16 cellular contexts compared by ENCODE assay signal in genomic region chr2:72204782-72205545, GRCh38. TPM values are rescaled to one million over a fixed set of nuclear protein-coding genes. Genes with fewer than 3 reads are reported as not detected.
DNase-seq lines count a peak whose midpoint lies in the region; ATAC-seq and TF ChIP-seq lines count a peak whose summit lies in the region.
"Had no signal": no experiment of that assay in that cellular context is flagged by ENCODE, and none has a peak within 500 bp of the region (broad histone marks: within the 10 kb centered on the region; RNA-seq: fewer than 3 reads in every experiment).

No MANE protein-coding gene starts in this region.

- intact Hi-C loops in mucosa of descending colon (cut with DNase I, micrococcal nuclease) = no loop called here
- intact Hi-C loops in transverse colon (cut with DNase I; ENCODE audit: low total_unique reads) = no loop called here

- H3K27me3 ChIP-seq in brain microvascular endothelial cell (replicated peaks) = no peaks in the 10 kb centered on the region
- H3K27me3 ChIP-seq in gastroesophageal sphincter = no peaks in the 10 kb centered on the region
- no peaks in the 10 kb centered on the region for H3K27me3 ChIP-seq in transverse colon
- H3K27me3 ChIP-seq: tibial artery had no signal

- peak; percentile 4 for DNase-seq in brain microvascular endothelial cell
- DNase-seq in mucosa of descending colon = no peak
- DNase-seq in transverse colon = no peak
- DNase-seq in A172 (ENCODE audit: low spot score) = no peak
- no peak for DNase-seq in NOMO-1 treated with dmso at 0.1 percent for 144 hours (lab: John Stamatoyannopoulos, UW; ENCODE audit: unreplicated experiment)
- no peak for DNase-seq in nucleus accumbens (lab: John Stamatoyannopoulos, UW)
- DNase-seq: activated CD4-positive, CD25-positive, alpha-beta regulatory T cell; activated CD8-positive, alpha-beta memory T cell treated with anti-CD3 and anti-CD28 coated beads, Interleukin-2, amount 10 ng/mL, durations not matched to agents 7 days and 5 days; effector memory CD4-positive, alpha-beta T cell; GOT3; NCI-H1436; NCI-H226; SHP77 treated with DMSO at 0.1 percent for 48 hours; tibial artery had no signal

- TF ChIP-seq CTCF in brain microvascular endothelial cell (IDR thresholded peaks at IDR 0.05; ENCODE audit: low read depth, low read length, missing control alignments) (no peak), gastroesophageal sphincter (IDR thresholded peaks at IDR 0.05) (no peak), mucosa of descending colon (IDR thresholded peaks at IDR 0.05) (no peak), transverse colon (IDR thresholded peaks at IDR 0.05) (no peak)

- H3K4me3 ChIP-seq in brain microvascular endothelial cell (ENCODE audit: low read depth, low read length) (no peak overlapping the region), gastroesophageal sphincter (no peak overlapping the region), mucosa of descending colon (no peak overlapping the region), transverse colon (no peak overlapping the region)
- H3K4me3 ChIP-seq: tibial artery had no signal

- ATAC-seq in gastroesophageal sphincter (peak; percentile 76), mucosa of descending colon (peak; percentile 61), GM18909 (IDR thresholded peaks at IDR 0.05; ENCODE audit: poor library complexity, unreplicated experiment) (no peak)
- ATAC-seq: activated CD8-positive, alpha-beta memory T cell treated with anti-CD3 and anti-CD28 coated beads, Interleukin-2, amount 10 ng/mL, durations not matched to agents 7 days and 5 days had no signal

- 28% methylated on average over 3 of the region's 3 CpGs; no CpG with 5 or more reads in 1 of the 2 donors for WGBS in gastroesophageal sphincter (ENCODE audit: low coverage in 1 of 2), 2 donors
- 37 to 74% methylated on average over 2 to 3 of the region's 3 CpGs for WGBS in transverse colon (ENCODE audit: low coverage in 1 of 2), 2 donors

- H3K36me3 ChIP-seq in brain microvascular endothelial cell (replicated peaks) = no peaks in the 10 kb centered on the region
- no peaks in the 10 kb centered on the region for H3K36me3 ChIP-seq in gastroesophageal sphincter
- H3K36me3 ChIP-seq in mucosa of descending colon (ENCODE audit: low read depth) = no peaks in the 10 kb centered on the region
- no peaks in the 10 kb centered on the region for H3K36me3 ChIP-seq in transverse colon
- H3K36me3 ChIP-seq: tibial artery had no signal

- no peaks in the 10 kb centered on the region for H3K9me3 ChIP-seq in gastroesophageal sphincter
- no peaks in the 10 kb centered on the region for H3K9me3 ChIP-seq in mucosa of descending colon
- no peaks in the 10 kb centered on the region for H3K9me3 ChIP-seq in transverse colon
- H3K9me3 ChIP-seq: tibial artery had no signal

- TF ChIP-seq EP300 in gastroesophageal sphincter (IDR thresholded peaks at IDR 0.05) = no peak
- no peak for TF ChIP-seq EP300 in transverse colon (IDR thresholded peaks at IDR 0.05; ENCODE audit: low read depth)

- in situ Hi-C loops in brain microvascular endothelial cell (cut with HindIII; ENCODE audit: low pct_ligation_motif_present, low sequenced_read_pairs) (no loop called here), transverse colon (cut with MboI; ENCODE audit: low pct_ligation_motif_present in 1 of 4, low pct_unique_long_range_greater_than_20kb in 1 of 4, low sequenced_read_pairs in 3 of 4) (no loop called here)

- H3K27ac ChIP-seq in brain microvascular endothelial cell = peak overlapping the region; percentile 54
- peak overlapping the region in 3 of 4 donors; percentile 38 to 57 (median 42) for H3K27ac ChIP-seq in gastroesophageal sphincter
- H3K27ac ChIP-seq in transverse colon = peak overlapping the region; percentile 65 to 75 (median 68)
- H3K27ac ChIP-seq: tibial artery had no signal

- no peak for TF ChIP-seq POLR2A in gastroesophageal sphincter (IDR thresholded peaks at IDR 0.05)
- no peak for TF ChIP-seq POLR2A in transverse colon (IDR thresholded peaks at IDR 0.05)

- H3K4me1 ChIP-seq in gastroesophageal sphincter (peaks cover 0 to 32% (median 11%) of the 10 kb centered on the region in 3 donors), mucosa of descending colon (ENCODE audit: low read depth) (peaks cover 17% of the 10 kb centered on the region), transverse colon (peaks cover 12 to 33% (median 21%) of the 10 kb centered on the region in 4 donors)

RNA-seq across cellular contexts. Expression of gene CYP26B1, which starts 57.3 kb away (rescaled TPM):
- total RNA-seq in gastroesophageal sphincter (1 to 10 TPM in 2 of 4 donors, under 1 TPM in 2; 0.47 to 4.0 (median 1.4) TPM), mucosa of descending colon (1 to 10 TPM in 2 of 3 donors, under 1 TPM in 1; 0.82 to 9.5 (median 2.5) TPM), transverse colon (1 to 10 TPM in 3 of 4 donors, not detected in 1; 1.5 to 5.2 (median 2.4) TPM)
- 0.02 and 0.12 TPM in 2 replicates for total RNA-seq in A172 (2014; rRNA removed; shearing (Covaris generic))
- total RNA-seq: activated CD8-positive, alpha-beta memory T cell treated with anti-CD3 and anti-CD28 coated beads, Interleukin-2, amount 10 ng/mL, durations not matched to agents 7 days and 5 days had no signal
